8 cellular contexts compared by ENCODE assay signal in genomic region chr20:58693226-58694006, GRCh38. TPM values are rescaled to one million over a fixed set of nuclear protein-coding genes. Genes with fewer than 3 reads are reported as not detected.
DNase-seq lines count a peak whose midpoint lies in the region; ATAC-seq and TF ChIP-seq lines count a peak whose summit lies in the region.

No MANE protein-coding gene starts in this region.

- no peaks in the 10 kb centered on the region for H3K23me2 ChIP-seq in H9 (ENCODE audit: insufficient read length, low read depth, low read length, poor library complexity, severe bottlenecking)

- H3K27me3 Mint-ChIP-seq in H9 (ENCODE audit: low read depth) = no peaks in the 10 kb centered on the region

- no peaks in the 10 kb centered on the region for H3K9me3 Mint-ChIP-seq in H9

- WGBS in H9 (ENCODE audit: extremely low coverage, insufficient read length, low lambda C conversion rate) = no CpG with 5 or more reads among the region's 51 CpGs

- H3K4ac ChIP-seq in H9 (ENCODE audit: low read depth, low read length) = no peak overlapping the region

- peaks cover 0 to 6% (median 6%) of the 10 kb centered on the region in 3 experiments; a peak in 5 of 7 replicates for H3K36me3 Mint-ChIP-seq in H9 (ENCODE audit: insufficient read depth in 1 of 3, low read depth in 3 of 3)

- no peak for ATAC-seq in HG03378 (IDR thresholded peaks at IDR 0.05; ENCODE audit: unreplicated experiment)

- H3K9ac ChIP-seq in ES-I3 (ENCODE audit: low read depth, low read length) = peak overlapping the region; percentile 29; the same call in 1 of the 2 replicates
- H3K9ac ChIP-seq in H9 (ENCODE audit: extremely low read depth, insufficient read length, low read length) = no peak overlapping the region

- H3K18ac ChIP-seq in H9 (ENCODE audit: insufficient read length, low read depth, low read length) = no peak overlapping the region

- peaks cover 2% of the 10 kb centered on the region; the same call in 1 of the 2 replicates for H3K79me2 ChIP-seq in H9 (ENCODE audit: insufficient read depth, low read length)

- no peak overlapping the region for H3T11ph ChIP-seq in H9 (ENCODE audit: low read length)

- H2BK20ac ChIP-seq in H9 (ENCODE audit: low read depth, low read length, poor library complexity, severe bottlenecking) = no peak overlapping the region

- H3K4me2 ChIP-seq in H9 (ENCODE audit: insufficient read depth, insufficient read length, low read length) = peak overlapping the region; percentile 18

- H2AFZ ChIP-seq in H9 (ENCODE audit: low read length) = no peak overlapping the region

- H2BK15ac ChIP-seq in H9 (ENCODE audit: low read depth, low read length) = no peak overlapping the region

- no peak; the same call in 2 of the 3 replicates for TF ChIP-seq CTCF in H9 (conservative IDR thresholded peaks at IDR 0.05)

- H3K4me1 ChIP-seq in ES-I3 (ENCODE audit: insufficient read depth, low read length) = peaks cover 28% of the 10 kb centered on the region
- H3K4me1 ChIP-seq in H9 (ENCODE audit: insufficient read depth, low read length) = no peaks in the 10 kb centered on the region; the same call in 1 of the 2 replicates
- peaks cover 10 to 30% of the 10 kb centered on the region in 2 donors for H3K4me1 ChIP-seq in muscle layer of duodenum (ENCODE audit: control insufficient read depth in 1 of 2, insufficient read depth in 2 of 2, low read length in 2 of 2)

- no peak overlapping the region for H4K5ac ChIP-seq in H9 (ENCODE audit: insufficient read length, low read depth, low read length)

- DNase-seq in H9 = peak; percentile 46
- peak; percentile 28 for DNase-seq in RPMI7951 (ENCODE audit: low read depth)
- DNase-seq in ecto neural progenitor cell (ENCODE audit: low spot score) = peak; percentile 63
- no peak for DNase-seq in cortex of kidney (lab: John Stamatoyannopoulos, UW)
- no peak for DNase-seq in 8988T

- H4K91ac ChIP-seq in H9 (ENCODE audit: insufficient read length, low read depth, low read length) = no peak overlapping the region

- no peaks in the 10 kb centered on the region for H3K79me1 ChIP-seq in H9 (ENCODE audit: insufficient read depth, low read depth, low read length, poor library complexity, severe bottlenecking)

- H2BK12ac ChIP-seq in H9 (ENCODE audit: insufficient read length, low read depth, low read length) = no peak overlapping the region

- no peaks in the 10 kb centered on the region for H3K27me3 ChIP-seq in H9 (ENCODE audit: insufficient read depth, low read length)
- H3K27me3 ChIP-seq in muscle layer of duodenum (ENCODE audit: low read depth, low read length) = no peaks in the 10 kb centered on the region

- H3K4me3 Mint-ChIP-seq in H9 = peak overlapping the region; percentile 52 to 54; a peak in 3 of 5 replicates

- no peak overlapping the region for H2BK5ac ChIP-seq in H9 (ENCODE audit: insufficient read length, low read length)

- H3K36me3 ChIP-seq in ES-I3 (ENCODE audit: insufficient read depth, low read length) (no peaks in the 10 kb centered on the region; the same call in 1 of the 2 replicates), muscle layer of duodenum (ENCODE audit: control insufficient read depth in 1 of 2, insufficient read depth in 2 of 2, low read length in 2 of 2) (peaks cover 18 to 34% of the 10 kb centered on the region in 2 donors)

- no peak overlapping the region for H4K8ac ChIP-seq in H9 (replicated peaks; ENCODE audit: insufficient read length, low read depth, low read length)

- H4K20me1 ChIP-seq in H9 (ENCODE audit: control insufficient read depth, insufficient read depth, insufficient read length) = no peaks in the 10 kb centered on the region

- H3K23ac ChIP-seq in H9 (ENCODE audit: insufficient read length, low read depth, low read length) = no peak overlapping the region

- H2BK120ac ChIP-seq in H9 (ENCODE audit: low read depth, low read length, poor library complexity, severe bottlenecking) = no peak overlapping the region

- H3K27ac ChIP-seq in H9 (ENCODE audit: insufficient read length, low read depth, low read length) (no peak overlapping the region), muscle layer of duodenum (ENCODE audit: low read length) (no peak overlapping the region)

- H3K56ac ChIP-seq in H9 (ENCODE audit: insufficient read length, low read depth, low read length) = no peak overlapping the region

- peaks cover 24 to 33% of the 10 kb centered on the region in 2 experiments for H3K4me1 Mint-ChIP-seq in H9

- no peak overlapping the region; the same call in 1 of the 2 replicates for H3K14ac ChIP-seq in H9 (ENCODE audit: insufficient read depth, low read length)

- H3K4me3 ChIP-seq in muscle layer of duodenum (ENCODE audit: low read depth in 1 of 2, low read length in 2 of 2) = peak overlapping the region; percentile 48 to 60

- peak overlapping the region in 1 of 3 experiments; percentile 79; a peak in 1 of 7 replicates for H3K27ac Mint-ChIP-seq in H9

- no peaks in the 10 kb centered on the region for H3K9me3 ChIP-seq in ES-I3 (ENCODE audit: control insufficient read depth, insufficient read depth, low read length)
- no peaks in the 10 kb centered on the region for H3K9me3 ChIP-seq in H9 (ENCODE audit: control insufficient read depth, low read depth, low read length)
- no peaks in the 10 kb centered on the region for H3K9me3 ChIP-seq in muscle layer of duodenum (ENCODE audit: control insufficient read depth in 1 of 2, low read length in 2 of 2)

- H2AK5ac ChIP-seq in H9 (ENCODE audit: insufficient read length, low read length) = no peak overlapping the region

RNA-seq across cellular contexts. Expression of gene NPEPL1, which starts 0.8 kb away (rescaled TPM):
- 31.1 TPM in 2 replicates for total RNA-seq in H9 (2021)
- 11.2 and 13.8 TPM in 2 replicates for total RNA-seq in RPMI7951 (2014; rRNA removed; shearing (Covaris generic))

RNA-seq across cellular contexts. Expression of gene STX16, which starts 42.3 kb away (rescaled TPM):
- total RNA-seq in H9 (2021) = 81.4 and 87.8 TPM in 2 replicates
- total RNA-seq in RPMI7951 (2014; rRNA removed; shearing (Covaris generic)) = 12.5 and 17.6 TPM in 2 replicates

Comparison
In these comparisons a context has a peak if more than half of its experiments do, and no peak if none do; other contexts are left out.
1. DNase-seq: peak in H9 (single experiment), RPMI7951 (single experiment) and ecto neural progenitor cell (single experiment); none in cortex of kidney (single experiment) and 8988T (single experiment).